In the genomic region with DNA sequence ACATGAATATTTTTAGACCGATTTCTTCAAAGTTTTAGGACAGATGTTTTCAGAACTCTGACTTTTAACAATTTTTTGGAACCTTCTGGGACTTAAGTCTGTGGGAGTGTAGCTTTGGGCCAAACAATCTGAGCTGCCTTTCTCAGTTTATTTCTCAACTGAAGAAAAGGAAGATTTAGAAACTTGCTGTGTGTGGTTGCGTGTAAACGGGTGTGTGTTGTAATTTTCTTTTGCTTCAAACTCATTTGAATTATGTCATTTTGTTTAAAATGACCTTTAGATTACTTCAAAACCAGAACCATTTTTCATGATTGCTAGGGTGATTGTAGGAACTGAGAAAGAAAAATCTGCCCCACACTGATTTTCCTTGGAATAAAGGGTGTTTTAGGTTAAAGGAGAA, we compare ENCODE assay signal across 15 cellular contexts.
DNase-seq lines count a peak whose midpoint lies in the region; ATAC-seq lines count a peak whose summit lies in the region.
"Had no signal": no experiment of that assay in that cellular context is flagged by ENCODE, and none has a peak within 500 bp of the region (broad histone marks: within the 10 kb centered on the region; RNA-seq: fewer than 3 reads in every experiment).

No MANE protein-coding gene starts in this region.

- DNase-seq in SIG-M5 treated with dmso at 0.1 percent for 504 hours (lab: John Stamatoyannopoulos, UW; ENCODE audit: unreplicated experiment) (peak; percentile 44), SIG-M5 (lab: John Stamatoyannopoulos, UW) (no peak), SKM-1 treated with dmso at 0.1 percent for 144 hours (lab: John Stamatoyannopoulos, UW; ENCODE audit: unreplicated experiment) (peak; percentile 26), middle frontal gyrus (ENCODE audit: extremely low spot score, low spot score) (peak; percentile 6)
- DNase-seq: AML-193; Calu3; CD4-positive, alpha-beta T cell; DMS 273 treated with DMSO at 0.1 percent for 48 hours; DMS79; GOT3; H9 had no signal

- ATAC-seq in HG03159 (IDR thresholded peaks at IDR 0.05; ENCODE audit: unreplicated experiment) (no peak), HG03457 (IDR thresholded peaks at IDR 0.05; ENCODE audit: unreplicated experiment) (no peak), HG03520 (IDR thresholded peaks at IDR 0.05; ENCODE audit: unreplicated experiment) (no peak), GM21723 (IDR thresholded peaks at IDR 0.05; ENCODE audit: unreplicated experiment) (no peak)
